Comparison of ENCODE assay signal across 7 cellular contexts in genomic region chr6:143061597-143062385, GRCh38. TPM values are rescaled to one million over a fixed set of nuclear protein-coding genes. Genes with fewer than 3 reads are reported as not detected.
A peak's percentile ranks its signal among the peaks of the same experiment; 100 is the strongest.
DNase-seq lines count a peak whose midpoint lies in the region; ATAC-seq and TF ChIP-seq lines count a peak whose summit lies in the region.

No MANE protein-coding gene starts in this region.

- H3K9me3 ChIP-seq in endocrine pancreas (ENCODE audit: control insufficient read depth, low read length) = no peaks in the 10 kb centered on the region

- peaks cover 3% of the 10 kb centered on the region for H3K27me3 Mint-ChIP-seq in neural crest cell (ENCODE audit: low read depth)

- ATAC-seq in GM21529 (IDR thresholded peaks at IDR 0.05; ENCODE audit: unreplicated experiment) (peak; percentile 4), HG02981 (IDR thresholded peaks at IDR 0.05; ENCODE audit: unreplicated experiment) (no peak)

- no peaks in the 10 kb centered on the region for H3K36me3 ChIP-seq in endocrine pancreas (ENCODE audit: control insufficient read depth, insufficient read depth, low read length)

- peaks cover 16% of the 10 kb centered on the region for H3K4me1 ChIP-seq in endocrine pancreas (ENCODE audit: control insufficient read depth, insufficient read depth, low read length)

- no peaks in the 10 kb centered on the region for H3K27me3 ChIP-seq in endocrine pancreas (ENCODE audit: control insufficient read depth, insufficient read depth, low read length)

- H3K4me1 Mint-ChIP-seq in neural crest cell = peaks cover 23% of the 10 kb centered on the region

- no peaks in the 10 kb centered on the region for H3K9me3 Mint-ChIP-seq in neural crest cell

- no peak overlapping the region for H3K9ac ChIP-seq in endocrine pancreas (ENCODE audit: control insufficient read depth, insufficient read depth, low read length)

- DNase-seq in MV-4-11 (lab: John Stamatoyannopoulos, UW) = peak; percentile 58
- DNase-seq in neural crest cell (ENCODE audit: low read depth, low spot score) = no peak
- no peak for DNase-seq in NCI-H1694 treated with DMSO at 0.1 percent for 48 hours (lab: John Stamatoyannopoulos, UW)
- DNase-seq in SKM-1 treated with dmso at 0.1 percent for 144 hours (lab: John Stamatoyannopoulos, UW; ENCODE audit: unreplicated experiment) = no peak

- no peak for TF ChIP-seq CTCF in neural crest cell (conservative IDR thresholded peaks at IDR 0.05)

- no peak overlapping the region for H3K27ac Mint-ChIP-seq in neural crest cell (ENCODE audit: unreplicated experiment)

- peak overlapping the region; percentile 84 for H3K4me3 ChIP-seq in endocrine pancreas (ENCODE audit: control insufficient read depth, insufficient read depth, low read length)

- peak overlapping the region; percentile 90 for H3K4me3 Mint-ChIP-seq in neural crest cell

- H3K36me3 Mint-ChIP-seq in neural crest cell (ENCODE audit: low read depth) = no peaks in the 10 kb centered on the region

RNA-seq across cellular contexts. Expression of gene AIG1, which starts 1.1 kb away (rescaled TPM):
- 21.4 and 22.9 TPM in 2 replicates for total RNA-seq in neural crest cell
